In genomic region chr10:97763411-97763810, GRCh38 we compare ENCODE assay signal across 27 cellular contexts. TPM values are rescaled to one million over a fixed set of nuclear protein-coding genes. Genes with fewer than 3 reads are reported as not detected.
A peak's percentile ranks its signal among the peaks of the same experiment; 100 is the strongest.
DNase-seq lines count a peak whose midpoint lies in the region; ATAC-seq lines count a peak whose summit lies in the region.
"Had no signal": no experiment of that assay in that cellular context is flagged by ENCODE, and none has a peak within 500 bp of the region (broad histone marks: within the 10 kb centered on the region; RNA-seq: fewer than 3 reads in every experiment).

No MANE protein-coding gene starts in this region.

- H3K27ac Mint-ChIP-seq in activated naive CD4-positive, alpha-beta T cell treated with anti-CD3 and anti-CD28 coated beads, Interleukin-2, amount 10 ng/mL, durations not matched to agents 7 days and 5 days: peak overlapping the region; percentile 19
- H3K27ac Mint-ChIP-seq in activated naive CD4-positive, alpha-beta T cell treated with anti-CD3 and anti-CD28 coated beads, Interleukin-2, amount 50 U/mL, for 72 hours: no peak overlapping the region
- H3K27ac Mint-ChIP-seq in stimulated activated naive B cell treated with anti-CD40 and anti-IgM and Interleukin-4, amounts not matched to agents 10 μg/mL and 1 μg/mL and 100 μg/mL, for 72 hours: peak overlapping the region; percentile 16
- H3K27ac Mint-ChIP-seq: activated CD4-positive, alpha-beta T cell treated with anti-CD3 and anti-CD28 coated beads, Interleukin-2, amount 10 ng/mL, durations not matched to agents 7 days and 5 days; activated naive CD8-positive, alpha-beta T cell treated with anti-CD3 and anti-CD28 coated beads, Interleukin-2, amount 50 U/mL, for 24 hours; activated T-cell treated with anti-CD3 and anti-CD28 coated beads, Interleukin-2, amount 50 U/mL, for 24 hours; CD14-positive monocyte; IgD-negative memory B cell had no signal

- no peak for ATAC-seq in activated naive CD4-positive, alpha-beta T cell treated with anti-CD3 and anti-CD28 coated beads, Interleukin-2, amount 50 U/mL, for 72 hours
- no peak for ATAC-seq in right cardiac atrium
- ATAC-seq in stimulated activated naive B cell treated with anti-CD40 and anti-IgM and Interleukin-4, amounts not matched to agents 10 μg/mL and 1 μg/mL and 100 μg/mL, for 72 hours (replicated peaks): no peak
- no peak for ATAC-seq in HG02840 (IDR thresholded peaks at IDR 0.05; ENCODE audit: low FRiP score, unreplicated experiment)
- ATAC-seq: activated naive CD8-positive, alpha-beta T cell treated with anti-CD3 and anti-CD28 coated beads, Interleukin-2, amount 50 U/mL, for 24 hours had no signal

- H3K27me3 ChIP-seq in SJCRH30 (no peaks in the 10 kb centered on the region), right cardiac atrium (ENCODE audit: control insufficient read depth, insufficient read depth) (no peaks in the 10 kb centered on the region)
- H3K27me3 ChIP-seq: tibial artery had no signal

- H3K9me3 ChIP-seq in SJCRH30 (replicated peaks) (no peaks in the 10 kb centered on the region), right cardiac atrium (ENCODE audit: control insufficient read depth, low read length) (no peaks in the 10 kb centered on the region)
- H3K9me3 ChIP-seq: sigmoid colon, tibial artery had no signal

- no peaks in the 10 kb centered on the region for H3K4me1 Mint-ChIP-seq in activated naive CD4-positive, alpha-beta T cell treated with anti-CD3 and anti-CD28 coated beads, Interleukin-2, amount 10 ng/mL, durations not matched to agents 7 days and 5 days
- H3K4me1 Mint-ChIP-seq in stimulated activated naive B cell treated with anti-CD40 and anti-IgM and Interleukin-4, amounts not matched to agents 10 μg/mL and 1 μg/mL and 100 μg/mL, for 72 hours: peaks cover 11% of the 10 kb centered on the region in 2 donors

- H3K4me3 ChIP-seq in SJCRH30 (no peak overlapping the region), right cardiac atrium (ENCODE audit: low read length) (no peak overlapping the region)
- H3K4me3 ChIP-seq: sigmoid colon, tibial artery had no signal

- CTCF ChIA-PET in activated naive CD4-positive, alpha-beta T cell treated with anti-CD3 and anti-CD28 coated beads, Interleukin-2, amount 10 ng/mL, durations not matched to agents 7 days and 5 days (lab: Charles Lee): interaction anchor here (0.7 kb wide), 2 partner anchors 26 to 106 kb away, joined by 3 read pairs; no protein-coding TSS in a partner anchor

- H3K27me3 Mint-ChIP-seq in activated naive CD4-positive, alpha-beta T cell treated with anti-CD3 and anti-CD28 coated beads, Interleukin-2, amount 10 ng/mL, durations not matched to agents 7 days and 5 days: peaks cover 7% of the 10 kb centered on the region
- H3K27me3 Mint-ChIP-seq in stimulated activated naive B cell treated with anti-CD40 and anti-IgM and Interleukin-4, amounts not matched to agents 10 μg/mL and 1 μg/mL and 100 μg/mL, for 72 hours: peaks cover 0 to 4% of the 10 kb centered on the region in 2 donors
- H3K27me3 Mint-ChIP-seq: activated CD4-positive, alpha-beta T cell treated with anti-CD3 and anti-CD28 coated beads, Interleukin-2, amount 10 ng/mL, durations not matched to agents 7 days and 5 days; activated naive CD8-positive, alpha-beta T cell treated with anti-CD3 and anti-CD28 coated beads, Interleukin-2, amount 50 U/mL, for 24 hours; activated T-cell treated with anti-CD3 and anti-CD28 coated beads, Interleukin-2, amount 50 U/mL, for 24 hours; IgD-negative memory B cell had no signal

- DNase-seq in activated naive CD4-positive, alpha-beta T cell treated with anti-CD3 and anti-CD28 coated beads, Interleukin-2, amount 10 ng/mL, durations not matched to agents 7 days and 5 days: no peak
- no peak for DNase-seq in activated naive CD4-positive, alpha-beta T cell treated with anti-CD3 and anti-CD28 coated beads, Interleukin-2, amount 50 U/mL, for 72 hours (ENCODE audit: low spot score in 2 of 2)
- DNase-seq in SJCRH30 (no peak), right cardiac atrium (no peak), putamen (ENCODE audit: low spot score) (no peak)
- no peak for DNase-seq in stimulated activated naive B cell treated with anti-CD40 and anti-IgM and Interleukin-4, amounts not matched to agents 10 μg/mL and 1 μg/mL and 100 μg/mL, for 72 hours
- DNase-seq in activated CD4-positive, CD25-positive, alpha-beta regulatory T cell treated with anti-CD3 and anti-CD28 coated beads, Interleukin-2, amount 50 U/mL, for 72 hours: no peak
- DNase-seq: activated CD4-positive, alpha-beta T cell treated with anti-CD3 and anti-CD28 coated beads, Interleukin-2, amount 10 ng/mL, durations not matched to agents 7 days and 5 days; activated effector memory CD4-positive, alpha-beta T cell treated with anti-CD3 and anti-CD28 coated beads, Interleukin-2, amount 50 U/mL, for 16 hours; activated naive CD8-positive, alpha-beta T cell treated with anti-CD3 and anti-CD28 coated beads, Interleukin-2, amount 50 U/mL, for 24 hours; activated T-cell treated with anti-CD3 and anti-CD28 coated beads, Interleukin-2, amount 50 U/mL, for 24 hours; cerebellar nuclear complex; DMS79; GDM1; hippocampal formation; NCI-H1694; NCI-H446 treated with DMSO at 0.1 percent for 48 hours; NCI-H774; stimulated activated CD4-positive, alpha-beta T cell treated with anti-CD3 and anti-CD28 coated beads, Interleukin-4, amount 100 ng/mL, for 24 hours; tibial artery; WERI-Rb-1 had no signal

- no peak overlapping the region for H3K4me3 Mint-ChIP-seq in activated naive CD4-positive, alpha-beta T cell treated with anti-CD3 and anti-CD28 coated beads, Interleukin-2, amount 10 ng/mL, durations not matched to agents 7 days and 5 days
- H3K4me3 Mint-ChIP-seq in stimulated activated naive B cell treated with anti-CD40 and anti-IgM and Interleukin-4, amounts not matched to agents 10 μg/mL and 1 μg/mL and 100 μg/mL, for 72 hours: no peak overlapping the region
- H3K4me3 Mint-ChIP-seq: activated CD4-positive, alpha-beta T cell treated with anti-CD3 and anti-CD28 coated beads, Interleukin-2, amount 10 ng/mL, durations not matched to agents 7 days and 5 days; activated naive CD8-positive, alpha-beta T cell treated with anti-CD3 and anti-CD28 coated beads, Interleukin-2, amount 50 U/mL, for 24 hours; activated T-cell treated with anti-CD3 and anti-CD28 coated beads, Interleukin-2, amount 50 U/mL, for 24 hours; CD14-positive monocyte; IgD-negative memory B cell had no signal

- intact Hi-C loops in right cardiac atrium (cut with DNase I): loop anchor here in 1 of 4 donors (5.0 to 10.0 kb wide), 2 partner anchors 109 to 281 kb away; no protein-coding TSS in a partner anchor

- peaks cover 9% of the 10 kb centered on the region for H3K36me3 Mint-ChIP-seq in activated naive CD4-positive, alpha-beta T cell treated with anti-CD3 and anti-CD28 coated beads, Interleukin-2, amount 10 ng/mL, durations not matched to agents 7 days and 5 days
- peaks cover 0 to 5% of the 10 kb centered on the region in 2 donors for H3K36me3 Mint-ChIP-seq in activated naive CD4-positive, alpha-beta T cell treated with anti-CD3 and anti-CD28 coated beads, Interleukin-2, amount 50 U/mL, for 72 hours
- H3K36me3 Mint-ChIP-seq in stimulated activated naive B cell treated with anti-CD40 and anti-IgM and Interleukin-4, amounts not matched to agents 10 μg/mL and 1 μg/mL and 100 μg/mL, for 72 hours: peaks cover 50 to 56% of the 10 kb centered on the region in 2 donors
- H3K36me3 Mint-ChIP-seq: IgD-negative memory B cell had no signal

- H3K9me3 Mint-ChIP-seq in activated naive CD4-positive, alpha-beta T cell treated with anti-CD3 and anti-CD28 coated beads, Interleukin-2, amount 10 ng/mL, durations not matched to agents 7 days and 5 days: no peaks in the 10 kb centered on the region
- H3K9me3 Mint-ChIP-seq in activated naive CD4-positive, alpha-beta T cell treated with anti-CD3 and anti-CD28 coated beads, Interleukin-2, amount 50 U/mL, for 72 hours: no peaks in the 10 kb centered on the region
- H3K9me3 Mint-ChIP-seq in stimulated activated naive B cell treated with anti-CD40 and anti-IgM and Interleukin-4, amounts not matched to agents 10 μg/mL and 1 μg/mL and 100 μg/mL, for 72 hours: no peaks in the 10 kb centered on the region
- H3K9me3 Mint-ChIP-seq: activated CD4-positive, alpha-beta T cell treated with anti-CD3 and anti-CD28 coated beads, Interleukin-2, amount 10 ng/mL, durations not matched to agents 7 days and 5 days; activated naive CD8-positive, alpha-beta T cell treated with anti-CD3 and anti-CD28 coated beads, Interleukin-2, amount 50 U/mL, for 24 hours; activated T-cell treated with anti-CD3 and anti-CD28 coated beads, Interleukin-2, amount 50 U/mL, for 24 hours; IgD-negative memory B cell had no signal

- 73% methylated on average over 2 of the region's 2 CpGs for WGBS in right cardiac atrium

- H3K4me1 ChIP-seq in SJCRH30 (peaks cover 70% of the 10 kb centered on the region), right cardiac atrium (ENCODE audit: control insufficient read depth, insufficient read depth, low read length) (no peaks in the 10 kb centered on the region)
- H3K4me1 ChIP-seq: sigmoid colon, tibial artery had no signal

- H3K27ac ChIP-seq in SJCRH30: peak overlapping the region; percentile 100
- peak overlapping the region; percentile 42 for H3K27ac ChIP-seq in right cardiac atrium (ENCODE audit: low read length)
- H3K27ac ChIP-seq: 22Rv1, tibial artery, WERI-Rb-1 had no signal

- peaks cover 8% of the 10 kb centered on the region for H3K36me3 ChIP-seq in SJCRH30

RNA-seq across cellular contexts. Expression of gene SFRP5, which starts 8.4 kb away (rescaled TPM):
- total RNA-seq in activated naive CD4-positive, alpha-beta T cell treated with anti-CD3 and anti-CD28 coated beads, Interleukin-2, amount 50 U/mL, for 72 hours: not detected
- not detected in 2 replicates for total RNA-seq in SJCRH30 (2014; rRNA removed; shearing (Covaris generic))
- 100 to 1,000 TPM; 110 to 191 (median 168) TPM for total RNA-seq in right cardiac atrium
- 110 TPM for polyA plus RNA-seq in right cardiac atrium
- total RNA-seq: activated CD4-positive, alpha-beta T cell treated with anti-CD3 and anti-CD28 coated beads, Interleukin-2, amount 10 ng/mL, durations not matched to agents 7 days and 5 days; dermis microvascular lymphatic vessel endothelial cell had no signal
- polyA plus RNA-seq: CD14-positive monocyte, IgD-negative memory B cell had no signal

RNA-seq across cellular contexts. Expression of gene ZFYVE27, which starts 26.5 kb away (rescaled TPM):
- 10 to 100 TPM; 28.0 to 29.3 TPM for total RNA-seq in activated naive CD4-positive, alpha-beta T cell treated with anti-CD3 and anti-CD28 coated beads, Interleukin-2, amount 50 U/mL, for 72 hours
- total RNA-seq in SJCRH30 (2014; rRNA removed; shearing (Covaris generic)): 20.7 and 27.1 TPM in 2 replicates
- 10 to 100 TPM; 14.8 to 20.6 (median 17.7) TPM for total RNA-seq in right cardiac atrium
- polyA plus RNA-seq in right cardiac atrium: 16.0 TPM

RNA-seq across cellular contexts. Expression of gene MARVELD1, which starts 49.9 kb away (rescaled TPM):
- total RNA-seq in activated naive CD4-positive, alpha-beta T cell treated with anti-CD3 and anti-CD28 coated beads, Interleukin-2, amount 50 U/mL, for 72 hours: 1 to 10 TPM in 1 of 2 donors, under 1 TPM in 1; 0.57 to 7.1 TPM
- 29.8 and 30.4 TPM in 2 replicates for total RNA-seq in SJCRH30 (2014; rRNA removed; shearing (Covaris generic))
- 10 to 100 TPM; 17.3 to 27.8 (median 21.6) TPM for total RNA-seq in right cardiac atrium
- polyA plus RNA-seq in right cardiac atrium: 10.6 TPM

Comparison
In these comparisons a context has a peak if more than half of its experiments do, and no peak if none do; other contexts are left out.
1. H3K27ac Mint-ChIP-seq: peak in activated naive CD4-positive, alpha-beta T cell treated with anti-CD3 and anti-CD28 coated beads, Interleukin-2, amount 10 ng/mL, durations not matched to agents 7 days and 5 days (single experiment) and stimulated activated naive B cell treated with anti-CD40 and anti-IgM and Interleukin-4, amounts not matched to agents 10 μg/mL and 1 μg/mL and 100 μg/mL, for 72 hours (single experiment); none in activated naive CD4-positive, alpha-beta T cell treated with anti-CD3 and anti-CD28 coated beads, Interleukin-2, amount 50 U/mL, for 72 hours (0 of 2).
2. RNA of gene SFRP5, which starts 8.4 kb away (total RNA-seq): 110 to 191 TPM in right cardiac atrium; not detected in activated naive CD4-positive, alpha-beta T cell treated with anti-CD3 and anti-CD28 coated beads, Interleukin-2, amount 50 U/mL, for 72 hours and not detected in SJCRH30; every median in the first group is over 100 times any median in the second.